ENCODE assay signal across 27 cellular contexts in the genomic region with DNA sequence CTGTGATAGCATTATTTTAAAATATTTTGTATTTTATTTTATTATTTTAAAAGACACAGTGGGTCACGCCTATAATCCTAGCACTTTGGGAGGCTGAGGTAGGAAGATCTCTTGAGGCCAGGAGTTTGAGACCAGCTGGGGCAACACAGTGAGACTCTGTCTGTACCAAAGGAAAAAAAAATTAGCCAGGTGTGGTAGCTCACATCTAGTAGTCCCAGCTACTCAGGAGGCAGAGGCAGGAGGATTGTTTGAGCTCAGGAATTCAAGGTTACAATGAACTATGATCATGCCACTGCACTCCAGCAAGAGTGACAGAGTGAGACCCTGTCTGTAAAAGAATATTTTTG. TPM values are rescaled to one million over a fixed set of nuclear protein-coding genes. Genes with fewer than 3 reads are reported as not detected.
"Had no signal": no experiment of that assay in that cellular context is flagged by ENCODE, and none has a peak within 500 bp of the region (broad histone marks: within the 10 kb centered on the region; RNA-seq: fewer than 3 reads in every experiment).

No MANE protein-coding gene starts in this region.

- H3K9me3 ChIP-seq: colonic mucosa, esophagus muscularis mucosa, ovary, psoas muscle, stomach, thyroid gland, vagina had no signal

- H3K27ac ChIP-seq: colonic mucosa, esophagus muscularis mucosa, foreskin keratinocyte, gastroesophageal sphincter, heart left ventricle, hepatocyte, ovary, psoas muscle, skin epidermis, spleen, stomach, thyroid gland, vagina had no signal

- H3K4me1 ChIP-seq: colonic mucosa, esophagus muscularis mucosa, foreskin keratinocyte, gastroesophageal sphincter, heart left ventricle, psoas muscle, spleen, thyroid gland, vagina had no signal

- H2AFZ ChIP-seq: hepatocyte had no signal

- H3K27me3 Mint-ChIP-seq: dendritic cell treated with granulocyte-macrophage colony-stimulating factor and Interleukin-4, amounts not matched to agents 40 ng/mL and 50 ng/mL, for 4 days; memory B cell had no signal

- ATAC-seq: foreskin keratinocyte; gastroesophageal sphincter; heart left ventricle; left lobe of liver; natural killer cell; psoas muscle; right cardiac atrium; stimulated activated effector memory CD8-positive, alpha-beta T cell treated with anti-CD3 and anti-CD28 coated beads, Interleukin-12 subunit alpha, Interleukin-12 subunit beta, amount 100 ng/mL, for 72 hours had no signal

- H3K9me3 Mint-ChIP-seq: natural killer cell; stimulated activated effector memory CD8-positive, alpha-beta T cell treated with anti-CD3 and anti-CD28 coated beads, Interleukin-12 subunit alpha, Interleukin-12 subunit beta, amount 100 ng/mL, for 72 hours had no signal

- FAIRE-seq: kidney had no signal

- H3K4me3 Mint-ChIP-seq: dendritic cell treated with granulocyte-macrophage colony-stimulating factor and Interleukin-4, amounts not matched to agents 40 ng/mL and 50 ng/mL, for 4 days; endodermal cell; memory B cell; natural killer cell; stimulated activated effector memory CD8-positive, alpha-beta T cell treated with anti-CD3 and anti-CD28 coated beads, Interleukin-12 subunit alpha, Interleukin-12 subunit beta, amount 100 ng/mL, for 72 hours had no signal

- H3K27ac Mint-ChIP-seq: dendritic cell treated with granulocyte-macrophage colony-stimulating factor and Interleukin-4, amounts not matched to agents 40 ng/mL and 50 ng/mL, for 4 days; endodermal cell; memory B cell; natural killer cell; stimulated activated effector memory CD8-positive, alpha-beta T cell treated with anti-CD3 and anti-CD28 coated beads, Interleukin-12 subunit alpha, Interleukin-12 subunit beta, amount 100 ng/mL, for 72 hours had no signal

- H3K27me3 ChIP-seq: colonic mucosa, esophagus muscularis mucosa, foreskin keratinocyte, gastroesophageal sphincter, heart left ventricle, hepatocyte, ovary, spleen, stomach, thyroid gland, vagina had no signal

- H3K4me3 ChIP-seq: colonic mucosa, esophagus muscularis mucosa, gastroesophageal sphincter, heart left ventricle, hepatocyte, lung, ovary, psoas muscle, skin epidermis, spleen, stomach, thyroid gland, vagina had no signal

- H3K36me3 ChIP-seq: colonic mucosa, esophagus muscularis mucosa, gastroesophageal sphincter, heart left ventricle, ovary, spleen, stomach, thyroid gland, vagina had no signal

- H3K36me3 Mint-ChIP-seq: stimulated activated effector memory CD8-positive, alpha-beta T cell treated with anti-CD3 and anti-CD28 coated beads, Interleukin-12 subunit alpha, Interleukin-12 subunit beta, amount 100 ng/mL, for 72 hours had no signal

- DNase-seq: effector CD8-positive, alpha-beta T cell; foreskin keratinocyte; kidney; natural killer cell; occipital lobe; ovary; psoas muscle; spleen; stimulated activated CD4-positive, alpha-beta T cell treated with anti-CD3 and anti-CD28 coated beads, Interleukin-2, amount 100 ng/mL, for 48 hours; stimulated activated naive CD4-positive, alpha-beta T cell treated with Interleukin-2 at 50 U/mL for 16 hours; trophoblast cell had no signal

- H3K4me1 Mint-ChIP-seq: endodermal cell; natural killer cell; stimulated activated effector memory CD8-positive, alpha-beta T cell treated with anti-CD3 and anti-CD28 coated beads, Interleukin-12 subunit alpha, Interleukin-12 subunit beta, amount 100 ng/mL, for 72 hours had no signal

- H3K79me2 ChIP-seq: hepatocyte had no signal

RNA-seq across cellular contexts. Expression of a gene that starts 37.1 kb away (rescaled TPM):
- polyA plus RNA-seq: foreskin keratinocyte had no signal
